ENCODE assay signal across 15 cellular contexts in genomic region chr6:128597956-128598355, GRCh38.
DNase-seq lines count a peak whose midpoint lies in the region; ATAC-seq and TF ChIP-seq lines count a peak whose summit lies in the region.
"Had no signal": no experiment of that assay in that cellular context is flagged by ENCODE, and none has a peak within 500 bp of the region (broad histone marks: within the 10 kb centered on the region; RNA-seq: fewer than 3 reads in every experiment).

No MANE protein-coding gene starts in this region.

- ATAC-seq in RWPE2 (ENCODE audit: low read depth) = peak; percentile 40
- peak; percentile 67 for ATAC-seq in foreskin keratinocyte
- ATAC-seq in Right ventricle myocardium inferior = no peak
- no peak for ATAC-seq in GM21576 (IDR thresholded peaks at IDR 0.05; ENCODE audit: unreplicated experiment)
- ATAC-seq: A549 had no signal

- intact Hi-C loops in Right ventricle myocardium inferior (cut with DNase I) = no loop called here

- TF ChIP-seq CTCF in RWPE2 (IDR thresholded peaks at IDR 0.05; ENCODE audit: poor library complexity, severe bottlenecking) (no peak), foreskin keratinocyte (conservative IDR thresholded peaks at IDR 0.05) (no peak)

- H3K27ac ChIP-seq in RWPE2 (ENCODE audit: poor library complexity, severe bottlenecking) (peak overlapping the region; percentile 97), foreskin keratinocyte (peak overlapping the region; percentile 35)
- H3K27ac ChIP-seq: A549; BLaER1 treated with 17β-estradiol and CSF1 and Interleukin-3, amounts not matched to agents 10 nM and 100 nM; SK-N-MC had no signal

- H3K27me3 ChIP-seq in RWPE2 (ENCODE audit: insufficient read depth, poor library complexity, severe bottlenecking) (no peaks in the 10 kb centered on the region), foreskin keratinocyte (no peaks in the 10 kb centered on the region)
- H3K27me3 ChIP-seq: BLaER1 treated with 17β-estradiol and CSF1 and Interleukin-3, amounts not matched to agents 10 nM and 100 nM had no signal

- no peak overlapping the region for H3K4me3 ChIP-seq in RWPE2 (ENCODE audit: severe bottlenecking)
- H3K4me3 ChIP-seq: A549; BLaER1 treated with 17β-estradiol and CSF1 and Interleukin-3, amounts not matched to agents 10 nM and 100 nM; SK-N-MC had no signal

- no peaks in the 10 kb centered on the region for H3K9me3 ChIP-seq in RWPE2 (ENCODE audit: severe bottlenecking)
- H3K9me3 ChIP-seq: A549; BLaER1 treated with 17β-estradiol and CSF1 and Interleukin-3, amounts not matched to agents 10 nM and 100 nM had no signal

- H3K36me3 ChIP-seq in RWPE2 (ENCODE audit: low read depth) = no peaks in the 10 kb centered on the region
- H3K36me3 ChIP-seq: BLaER1 treated with 17β-estradiol and CSF1 and Interleukin-3, amounts not matched to agents 10 nM and 100 nM had no signal

- peak; percentile 23 for DNase-seq in ELR (ENCODE audit: low read depth)
- DNase-seq in HPDE6-E6E7 (ENCODE audit: extremely low spot score) = peak; percentile 47
- no peak for DNase-seq in RWPE2 (ENCODE audit: low spot score)
- peak; percentile 80 to 89 for DNase-seq in foreskin keratinocyte
- DNase-seq in activated CD4-positive, alpha-beta T cell treated with anti-CD3 and anti-CD28 coated beads for 4 hours = no peak
- no peak for DNase-seq in UCSD-AML1 (lab: John Stamatoyannopoulos, UW; ENCODE audit: unreplicated experiment)
- no peak for DNase-seq in Right ventricle myocardium inferior (ENCODE audit: missing footprints)
- DNase-seq: Kasumi-1, NCI-H187, NCI-H69, Right ventricle myocardium superior had no signal

- H3K4me1 ChIP-seq in RWPE2 (ENCODE audit: insufficient read depth, poor library complexity, severe bottlenecking) (peaks cover 56% of the 10 kb centered on the region), foreskin keratinocyte (peaks cover 64% of the 10 kb centered on the region)

Comparison
In these comparisons a context has a peak if more than half of its experiments do, and no peak if none do; other contexts are left out.
1. DNase-seq: peak in ELR (single experiment), HPDE6-E6E7 (single experiment) and foreskin keratinocyte (2 of 2); none in RWPE2 (single experiment), activated CD4-positive, alpha-beta T cell treated with anti-CD3 and anti-CD28 coated beads for 4 hours (0 of 2), UCSD-AML1 (single experiment) and Right ventricle myocardium inferior (single experiment).
2. ATAC-seq: peak in RWPE2 (single experiment) and foreskin keratinocyte (single experiment); none in Right ventricle myocardium inferior (single experiment) and GM21576 (single experiment).